In genomic region chr10:14674376-14675050, GRCh38 we compare ENCODE assay signal across 1 cellular context.
TF ChIP-seq lines count a peak whose summit lies in the region.

No MANE protein-coding gene starts in this region.

TF ChIP-seq in GM12878, 131 proteins besides CTCF, POLR2A, EP300 and RAD21 (continued from another document):
- TF ChIP-seq, protein P1, sequence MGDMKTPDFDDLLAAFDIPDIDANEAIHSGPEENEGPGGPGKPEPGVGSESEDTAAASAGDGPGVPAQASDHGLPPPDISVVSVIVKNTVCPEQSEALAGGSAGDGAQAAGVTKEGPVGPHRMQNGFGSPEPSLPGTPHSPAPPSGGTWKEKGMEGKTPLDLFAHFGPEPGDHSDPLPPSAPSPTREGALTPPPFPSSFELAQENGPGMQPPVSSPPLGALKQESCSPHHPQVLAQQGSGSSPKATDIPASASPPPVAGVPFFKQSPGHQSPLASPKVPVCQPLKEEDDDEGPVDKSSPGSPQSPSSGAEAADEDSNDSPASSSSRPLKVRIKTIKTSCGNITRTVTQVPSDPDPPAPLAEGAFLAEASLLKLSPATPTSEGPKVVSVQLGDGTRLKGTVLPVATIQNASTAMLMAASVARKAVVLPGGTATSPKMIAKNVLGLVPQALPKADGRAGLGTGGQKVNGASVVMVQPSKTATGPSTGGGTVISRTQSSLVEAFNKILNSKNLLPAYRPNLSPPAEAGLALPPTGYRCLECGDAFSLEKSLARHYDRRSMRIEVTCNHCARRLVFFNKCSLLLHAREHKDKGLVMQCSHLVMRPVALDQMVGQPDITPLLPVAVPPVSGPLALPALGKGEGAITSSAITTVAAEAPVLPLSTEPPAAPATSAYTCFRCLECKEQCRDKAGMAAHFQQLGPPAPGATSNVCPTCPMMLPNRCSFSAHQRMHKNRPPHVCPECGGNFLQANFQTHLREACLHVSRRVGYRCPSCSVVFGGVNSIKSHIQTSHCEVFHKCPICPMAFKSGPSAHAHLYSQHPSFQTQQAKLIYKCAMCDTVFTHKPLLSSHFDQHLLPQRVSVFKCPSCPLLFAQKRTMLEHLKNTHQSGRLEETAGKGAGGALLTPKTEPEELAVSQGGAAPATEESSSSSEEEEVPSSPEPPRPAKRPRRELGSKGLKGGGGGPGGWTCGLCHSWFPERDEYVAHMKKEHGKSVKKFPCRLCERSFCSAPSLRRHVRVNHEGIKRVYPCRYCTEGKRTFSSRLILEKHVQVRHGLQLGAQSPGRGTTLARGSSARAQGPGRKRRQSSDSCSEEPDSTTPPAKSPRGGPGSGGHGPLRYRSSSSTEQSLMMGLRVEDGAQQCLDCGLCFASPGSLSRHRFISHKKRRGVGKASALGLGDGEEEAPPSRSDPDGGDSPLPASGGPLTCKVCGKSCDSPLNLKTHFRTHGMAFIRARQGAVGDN (IDR thresholded peaks at IDR 0.05) = no peak
- TF ChIP-seq, protein P2, sequence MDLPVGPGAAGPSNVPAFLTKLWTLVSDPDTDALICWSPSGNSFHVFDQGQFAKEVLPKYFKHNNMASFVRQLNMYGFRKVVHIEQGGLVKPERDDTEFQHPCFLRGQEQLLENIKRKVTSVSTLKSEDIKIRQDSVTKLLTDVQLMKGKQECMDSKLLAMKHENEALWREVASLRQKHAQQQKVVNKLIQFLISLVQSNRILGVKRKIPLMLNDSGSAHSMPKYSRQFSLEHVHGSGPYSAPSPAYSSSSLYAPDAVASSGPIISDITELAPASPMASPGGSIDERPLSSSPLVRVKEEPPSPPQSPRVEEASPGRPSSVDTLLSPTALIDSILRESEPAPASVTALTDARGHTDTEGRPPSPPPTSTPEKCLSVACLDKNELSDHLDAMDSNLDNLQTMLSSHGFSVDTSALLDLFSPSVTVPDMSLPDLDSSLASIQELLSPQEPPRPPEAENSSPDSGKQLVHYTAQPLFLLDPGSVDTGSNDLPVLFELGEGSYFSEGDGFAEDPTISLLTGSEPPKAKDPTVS (IDR thresholded peaks at IDR 0.05; ENCODE audit: low read depth, low read length) = no peak
TF ChIP-seq in GM12878: peak in this region for 0.
